In genomic region chr10:49625411-49625810, GRCh38 we compare ENCODE assay signal across 24 cellular contexts. TPM values are rescaled to one million over a fixed set of nuclear protein-coding genes. Genes with fewer than 3 reads are reported as not detected.
A peak's percentile ranks its signal among the peaks of the same experiment; 100 is the strongest.
DNase-seq lines count a peak whose midpoint lies in the region; ATAC-seq and TF ChIP-seq lines count a peak whose summit lies in the region.
"Had no signal": no experiment of that assay in that cellular context is flagged by ENCODE, and none has a peak within 500 bp of the region (broad histone marks: within the 10 kb centered on the region; RNA-seq: fewer than 3 reads in every experiment).

No MANE protein-coding gene starts in this region.

- H3K27ac ChIP-seq in right atrium auricular region (no peak overlapping the region), endodermal cell (ENCODE audit: low read depth, low read length) (no peak overlapping the region)
- H3K27ac ChIP-seq: SJSA1 had no signal

- H3K4me3 Mint-ChIP-seq in endodermal cell: no peak overlapping the region
- H3K4me3 Mint-ChIP-seq in activated naive CD4-positive, alpha-beta T cell treated with anti-CD3 and anti-CD28 coated beads, Interleukin-2, amount 10 ng/mL, durations not matched to agents 7 days and 5 days: no peak overlapping the region
- H3K4me3 Mint-ChIP-seq: CD4-positive, CD25-positive, alpha-beta regulatory T cell had no signal

- H3K4me1 ChIP-seq in right atrium auricular region (no peaks in the 10 kb centered on the region), endodermal cell (ENCODE audit: control insufficient read depth, insufficient read depth, low read length) (no peaks in the 10 kb centered on the region)
- H3K4me1 ChIP-seq: SJSA1 had no signal

- intact Hi-C loops in cardiac septum (cut with DNase I): no loop called here
- intact Hi-C loops in sciatic nerve (cut with DNase I): no loop called here

- no peak overlapping the region for H3K27ac Mint-ChIP-seq in endodermal cell
- no peak overlapping the region for H3K27ac Mint-ChIP-seq in activated naive CD4-positive, alpha-beta T cell treated with anti-CD3 and anti-CD28 coated beads, Interleukin-2, amount 10 ng/mL, durations not matched to agents 7 days and 5 days
- H3K27ac Mint-ChIP-seq: CD4-positive, CD25-positive, alpha-beta regulatory T cell had no signal

- H3K9me3 Mint-ChIP-seq in endodermal cell: no peaks in the 10 kb centered on the region
- no peaks in the 10 kb centered on the region for H3K9me3 Mint-ChIP-seq in activated naive CD4-positive, alpha-beta T cell treated with anti-CD3 and anti-CD28 coated beads, Interleukin-2, amount 10 ng/mL, durations not matched to agents 7 days and 5 days

- no peaks in the 10 kb centered on the region for H3K27me3 ChIP-seq in right atrium auricular region
- peaks cover 10% of the 10 kb centered on the region for H3K27me3 ChIP-seq in endodermal cell (ENCODE audit: control insufficient read depth, insufficient read depth, low read length, poor library complexity, severe bottlenecking)

- H3K27me3 Mint-ChIP-seq in endodermal cell (ENCODE audit: insufficient read depth): peaks cover 48% of the 10 kb centered on the region
- H3K27me3 Mint-ChIP-seq in activated naive CD4-positive, alpha-beta T cell treated with anti-CD3 and anti-CD28 coated beads, Interleukin-2, amount 10 ng/mL, durations not matched to agents 7 days and 5 days: peaks cover 5% of the 10 kb centered on the region
- H3K27me3 Mint-ChIP-seq: CD4-positive, CD25-positive, alpha-beta regulatory T cell had no signal

- H3K4me1 Mint-ChIP-seq in endodermal cell: no peaks in the 10 kb centered on the region
- no peaks in the 10 kb centered on the region for H3K4me1 Mint-ChIP-seq in activated naive CD4-positive, alpha-beta T cell treated with anti-CD3 and anti-CD28 coated beads, Interleukin-2, amount 10 ng/mL, durations not matched to agents 7 days and 5 days
- H3K4me1 Mint-ChIP-seq: CD4-positive, CD25-positive, alpha-beta regulatory T cell had no signal

- H3K36me3 ChIP-seq in right atrium auricular region: no peaks in the 10 kb centered on the region
- H3K36me3 ChIP-seq in endodermal cell (ENCODE audit: control insufficient read depth, insufficient read depth, low read length): no peaks in the 10 kb centered on the region
- H3K36me3 ChIP-seq: SJSA1 had no signal

- DNase-seq in cardiac septum (ENCODE audit: low spot score) (peak; percentile 60), right atrium auricular region (ENCODE audit: low spot score) (no peak), endodermal cell (peak; percentile 13), sciatic nerve (ENCODE audit: low spot score) (peak; percentile 25)
- DNase-seq in activated CD4-positive, alpha-beta T cell treated with anti-CD3 and anti-CD28 coated beads, Interleukin-2, amount 50 U/mL, for 1 hour: no peak
- no peak for DNase-seq in activated naive CD4-positive, alpha-beta T cell treated with anti-CD3 and anti-CD28 coated beads, Interleukin-2, amount 10 ng/mL, durations not matched to agents 7 days and 5 days
- DNase-seq: CD4-positive, CD25-positive, alpha-beta regulatory T cell; DMS153; DND-41; KBM-7; NCI-H1105 treated with DMSO at 0.1 percent for 48 hours; NCI-H146; NCI-H1930; NCI-H2107; NCI-H446; NCI-H524 treated with DMSO at 0.1 percent for 48 hours; NCI-H774 had no signal

- CTCF ChIA-PET in activated naive CD4-positive, alpha-beta T cell treated with anti-CD3 and anti-CD28 coated beads, Interleukin-2, amount 10 ng/mL, durations not matched to agents 7 days and 5 days (lab: Charles Lee): interaction anchor here (1.1 kb wide), 1 partner anchor 32 kb away, joined by 4 read pairs; no protein-coding TSS in a partner anchor

- no peaks in the 10 kb centered on the region for H3K36me3 Mint-ChIP-seq in endodermal cell (ENCODE audit: low read depth)
- no peaks in the 10 kb centered on the region for H3K36me3 Mint-ChIP-seq in activated naive CD4-positive, alpha-beta T cell treated with anti-CD3 and anti-CD28 coated beads, Interleukin-2, amount 10 ng/mL, durations not matched to agents 7 days and 5 days
- H3K36me3 Mint-ChIP-seq: CD4-positive, CD25-positive, alpha-beta regulatory T cell had no signal

- ATAC-seq in sciatic nerve (no peak), GM18517 (IDR thresholded peaks at IDR 0.05; ENCODE audit: unreplicated experiment) (no peak)
- ATAC-seq: Right ventricle myocardium inferior had no signal

- 84 to 88% methylated on average over 7 to 10 of the region's 10 CpGs for WGBS in endodermal cell (ENCODE audit: insufficient coverage in 1 of 2, insufficient read length in 1 of 2), 2 experiments

- H3K9me3 ChIP-seq in right atrium auricular region (no peaks in the 10 kb centered on the region), endodermal cell (ENCODE audit: control insufficient read depth, low read length) (no peaks in the 10 kb centered on the region)
- H3K9me3 ChIP-seq: SJSA1 had no signal

- H3K4me3 ChIP-seq in right atrium auricular region (no peak overlapping the region), endodermal cell (ENCODE audit: low read length) (no peak overlapping the region)
- H3K4me3 ChIP-seq: SJSA1 had no signal

- TF ChIP-seq CTCF in right atrium auricular region (IDR thresholded peaks at IDR 0.05): no peak
- no peak for TF ChIP-seq CTCF in endodermal cell (conservative IDR thresholded peaks at IDR 0.05)

- H3K9ac ChIP-seq in endodermal cell (ENCODE audit: extremely low read depth, low read length, poor library complexity, severe bottlenecking): no peak overlapping the region

RNA-seq across cellular contexts. Expression of gene CHAT, which starts 11.6 kb away (rescaled TPM):
- total RNA-seq in cardiac septum (not detected), right atrium auricular region (not detected), endodermal cell (not detected), sciatic nerve (not detected)
- 1.1 TPM for polyA plus RNA-seq in endodermal cell (2013, experiment 1 of 2)
- polyA plus RNA-seq in endodermal cell (2013, experiment 2 of 2): 1.1 TPM
- total RNA-seq: A172; CD4-positive, CD25-positive, alpha-beta regulatory T cell; LHCN-M2; MCF 10A; Right ventricle myocardium inferior; SJSA1 had no signal
- polyA plus RNA-seq: BJ; CD4-positive, CD25-positive, alpha-beta regulatory T cell had no signal

RNA-seq across cellular contexts. Expression of gene SLC18A3, which starts 15.3 kb away (rescaled TPM):
- total RNA-seq in cardiac septum (not detected), right atrium auricular region (not detected), endodermal cell (not detected), sciatic nerve (not detected)
- 2.6 TPM for polyA plus RNA-seq in endodermal cell (2013, experiment 1 of 2)
- polyA plus RNA-seq in endodermal cell (2013, experiment 2 of 2): 2.5 TPM
- total RNA-seq: A172; CD4-positive, CD25-positive, alpha-beta regulatory T cell; LHCN-M2; MCF 10A; Right ventricle myocardium inferior; SJSA1 had no signal
- polyA plus RNA-seq: BJ; CD4-positive, CD25-positive, alpha-beta regulatory T cell had no signal

RNA-seq across cellular contexts. Expression of gene C10orf53, which starts 54.0 kb away (rescaled TPM):
- total RNA-seq in cardiac septum (not detected), right atrium auricular region (not detected), endodermal cell (not detected), sciatic nerve (not detected)
- polyA plus RNA-seq in endodermal cell (2013, experiment 1 of 2): not detected
- not detected for polyA plus RNA-seq in endodermal cell (2013, experiment 2 of 2)
- total RNA-seq: A172; CD4-positive, CD25-positive, alpha-beta regulatory T cell; LHCN-M2; MCF 10A; Right ventricle myocardium inferior; SJSA1 had no signal
- polyA plus RNA-seq: BJ; CD4-positive, CD25-positive, alpha-beta regulatory T cell had no signal

Comparison
In these comparisons a context has a peak if more than half of its experiments do, and no peak if none do; other contexts are left out.
1. DNase-seq: peak in cardiac septum (single experiment), endodermal cell (single experiment) and sciatic nerve (single experiment); none in right atrium auricular region (single experiment), activated CD4-positive, alpha-beta T cell treated with anti-CD3 and anti-CD28 coated beads, Interleukin-2, amount 50 U/mL, for 1 hour (single experiment) and activated naive CD4-positive, alpha-beta T cell treated with anti-CD3 and anti-CD28 coated beads, Interleukin-2, amount 10 ng/mL, durations not matched to agents 7 days and 5 days (single experiment).